9 cellular contexts compared by ENCODE assay signal in the genomic region with DNA sequence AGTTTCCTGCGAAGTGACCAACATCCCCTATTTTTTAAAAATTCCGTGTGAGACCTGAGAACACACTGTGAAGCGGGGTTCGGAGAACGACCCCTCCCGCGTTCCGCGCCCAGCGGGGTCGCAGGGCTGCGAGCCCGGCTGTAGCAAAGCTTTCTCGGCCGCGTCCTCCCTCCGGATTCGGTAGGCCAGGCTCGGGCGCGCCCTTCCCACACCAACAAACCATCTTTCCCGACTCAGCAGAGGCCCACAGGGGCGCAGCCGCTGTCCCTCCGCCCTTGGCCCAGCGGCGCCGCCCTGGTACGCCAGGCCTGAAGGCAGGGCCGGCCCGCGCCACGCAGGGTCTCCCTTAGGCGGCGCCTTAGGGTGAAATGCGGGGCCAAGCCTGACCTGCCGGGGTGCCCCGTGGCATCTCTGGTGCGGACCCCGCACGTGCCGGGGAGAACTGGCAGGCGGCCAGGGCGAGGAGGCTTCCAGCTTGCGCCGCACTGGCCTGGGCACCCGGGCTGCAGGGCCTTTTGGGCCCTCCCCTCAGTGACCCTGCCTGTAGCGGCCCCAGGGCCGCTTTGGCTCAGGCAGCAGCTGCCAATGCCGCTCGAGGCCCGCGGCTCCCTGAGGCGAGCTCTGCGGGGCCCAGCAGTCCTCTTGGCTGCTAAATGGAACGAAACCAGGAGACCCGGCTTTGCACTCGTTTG. TPM values are rescaled to one million over a fixed set of nuclear protein-coding genes. Genes with fewer than 3 reads are reported as not detected.
DNase-seq lines count a peak whose midpoint lies in the region; ATAC-seq and TF ChIP-seq lines count a peak whose summit lies in the region.
"Had no signal": no experiment of that assay in that cellular context is flagged by ENCODE, and none has a peak within 500 bp of the region (broad histone marks: within the 10 kb centered on the region; RNA-seq: fewer than 3 reads in every experiment).

No MANE protein-coding gene starts in this region.

- intact Hi-C loops in gastrocnemius medialis (cut with DNase I; ENCODE audit: low total_unique reads): no loop called here

- CTCF ChIA-PET in activated CD8-positive, alpha-beta memory T cell treated with anti-CD3 and anti-CD28 coated beads, Interleukin-2, amount 10 ng/mL, durations not matched to agents 7 days and 5 days (lab: Charles Lee): no interaction called here

- H3K27ac Mint-ChIP-seq in activated CD8-positive, alpha-beta memory T cell treated with anti-CD3 and anti-CD28 coated beads, Interleukin-2, amount 10 ng/mL, durations not matched to agents 7 days and 5 days: no peak overlapping the region

- peaks cover 48% of the 10 kb centered on the region for H3K4me1 Mint-ChIP-seq in activated CD8-positive, alpha-beta memory T cell treated with anti-CD3 and anti-CD28 coated beads, Interleukin-2, amount 10 ng/mL, durations not matched to agents 7 days and 5 days

- peak overlapping the region; percentile 49 for H3K4me3 Mint-ChIP-seq in activated CD8-positive, alpha-beta memory T cell treated with anti-CD3 and anti-CD28 coated beads, Interleukin-2, amount 10 ng/mL, durations not matched to agents 7 days and 5 days

- ATAC-seq in activated CD8-positive, alpha-beta memory T cell treated with anti-CD3 and anti-CD28 coated beads, Interleukin-2, amount 10 ng/mL, durations not matched to agents 7 days and 5 days: peak; percentile 11
- ATAC-seq in gastrocnemius medialis (no peak), GM21723 (IDR thresholded peaks at IDR 0.05; ENCODE audit: unreplicated experiment) (no peak), HG02884 (IDR thresholded peaks at IDR 0.05; ENCODE audit: unreplicated experiment) (no peak)

- H3K27me3 ChIP-seq in iPS-20b (ENCODE audit: insufficient read depth, low read length) (peaks cover 100% of the 10 kb centered on the region), gastrocnemius medialis (peaks cover 94 to 100% (median 100%) of the 10 kb centered on the region in 3 donors)

- H3K27me3 Mint-ChIP-seq in activated CD8-positive, alpha-beta memory T cell treated with anti-CD3 and anti-CD28 coated beads, Interleukin-2, amount 10 ng/mL, durations not matched to agents 7 days and 5 days: peaks cover 86% of the 10 kb centered on the region

- H3K9me3 Mint-ChIP-seq in activated CD8-positive, alpha-beta memory T cell treated with anti-CD3 and anti-CD28 coated beads, Interleukin-2, amount 10 ng/mL, durations not matched to agents 7 days and 5 days (ENCODE audit: low read depth): no peaks in the 10 kb centered on the region

- H3K9me3 ChIP-seq in iPS-20b (ENCODE audit: insufficient read depth, low read depth, low read length) (peaks cover 5% of the 10 kb centered on the region; the same call in 1 of the 2 replicates), gastrocnemius medialis (no peaks in the 10 kb centered on the region)

- H3K4me1 ChIP-seq in iPS-20b (ENCODE audit: insufficient read depth, low read length): peaks cover 16% of the 10 kb centered on the region
- peaks cover 26 to 45% of the 10 kb centered on the region in 2 donors for H3K4me1 ChIP-seq in gastrocnemius medialis

- H3K36me3 Mint-ChIP-seq in activated CD8-positive, alpha-beta memory T cell treated with anti-CD3 and anti-CD28 coated beads, Interleukin-2, amount 10 ng/mL, durations not matched to agents 7 days and 5 days: peaks cover 3% of the 10 kb centered on the region

- TF ChIP-seq CTCF in GM13976 (IDR thresholded peaks at IDR 0.05; ENCODE audit: borderline replicate concordance, control extremely low read depth, extremely low read depth, insufficient read depth, missing control alignments) (no peak), gastrocnemius medialis (IDR thresholded peaks at IDR 0.05 in 4 of 5, conservative IDR thresholded peaks at IDR 0.05 in 1 of 5) (no peak)

- DNase-seq in GM13976 (ENCODE audit: low spot score) (peak; percentile 29), gastrocnemius medialis (no peak), NCI-H2196 treated with DMSO at 0.1 percent for 48 hours (lab: John Stamatoyannopoulos, UW; ENCODE audit: unreplicated experiment) (no peak), cerebellum (ENCODE audit: low spot score) (no peak)
- no peak for DNase-seq in activated CD8-positive, alpha-beta memory T cell treated with anti-CD3 and anti-CD28 coated beads, Interleukin-2, amount 10 ng/mL, durations not matched to agents 7 days and 5 days
- DNase-seq: NCI-H2029 treated with DMSO at 0.1 percent for 48 hours had no signal

- H3K9ac ChIP-seq in iPS-20b (ENCODE audit: low read depth, low read length): 0 out of 2 replicates have a peak overlapping the region, but pooled peaks have one; percentile 26

- in situ Hi-C loops in GM13976 (cut with MboI; ENCODE audit: low sequenced_read_pairs, unreplicated experiment): no loop called here
- in situ Hi-C loops in gastrocnemius medialis (cut with MboI; ENCODE audit: low sequenced_read_pairs in 4 of 4): no loop called here

- H3K36me3 ChIP-seq in iPS-20b (ENCODE audit: insufficient read depth, low read depth, low read length) (no peaks in the 10 kb centered on the region), gastrocnemius medialis (no peaks in the 10 kb centered on the region)

- no peak overlapping the region for H3K27ac ChIP-seq in iPS-20b (ENCODE audit: low read length)
- H3K27ac ChIP-seq in gastrocnemius medialis: no peak overlapping the region

- peak overlapping the region; percentile 61 for H3K4me3 ChIP-seq in iPS-20b (ENCODE audit: low read length)
- H3K4me3 ChIP-seq in gastrocnemius medialis: peak overlapping the region in 3 of 4 donors; percentile 27 to 45 (median 32)

- no peak for TF ChIP-seq POLR2A in gastrocnemius medialis (IDR thresholded peaks at IDR 0.05)

RNA-seq across cellular contexts. Expression of gene OTX1, which starts 8.3 kb away (rescaled TPM):
- total RNA-seq in activated CD8-positive, alpha-beta memory T cell treated with anti-CD3 and anti-CD28 coated beads, Interleukin-2, amount 10 ng/mL, durations not matched to agents 7 days and 5 days: under 1 TPM; 0.26 to 0.58 TPM
- total RNA-seq in gastrocnemius medialis: not detected
- not detected for total RNA-seq in cerebellum
